ENCODE assay signal across 16 cellular contexts in genomic region chr16:85529489-85530369, GRCh38.
DNase-seq lines count a peak whose midpoint lies in the region; ATAC-seq and TF ChIP-seq lines count a peak whose summit lies in the region.
"Had no signal": no experiment of that assay in that cellular context is flagged by ENCODE, and none has a peak within 500 bp of the region (broad histone marks: within the 10 kb centered on the region; RNA-seq: fewer than 3 reads in every experiment).

No MANE protein-coding gene starts in this region.

- no peak overlapping the region for H3K4me3 ChIP-seq in heart right ventricle
- H3K4me3 ChIP-seq in retinal pigment epithelial cell (ENCODE audit: low read length): no peak overlapping the region
- H3K4me3 ChIP-seq: PC-9 had no signal

- H3K36me3 Mint-ChIP-seq in activated T-helper 1 cell treated with anti-CD3 and anti-CD28 coated beads, Interleukin-12 subunit alpha, Interleukin-12 subunit beta, Interleukin-2, Interleukin-4 antibody, amounts not matched to agents 30 ng/mL and 10 ng/mL and 1 ng/mL, durations not matched to agents 14 hours and 24 hours and 36 hours (ENCODE audit: low read depth): no peaks in the 10 kb centered on the region

- CTCF ChIA-PET in RWPE1 (lab: Yijun Ruan, JAX): interaction anchor here (0.6 to 2.5 kb wide), 8 partner anchors 9 to 333 kb away, joined by 3 to 18 read pairs (median 4); no protein-coding TSS in a partner anchor

- no peaks in the 10 kb centered on the region for H3K27me3 ChIP-seq in heart right ventricle

- DNase-seq in RWPE1 (ENCODE audit: low spot score): no peak
- DNase-seq in heart right ventricle: peak in 1 of 2 donors; percentile 25
- no peak for DNase-seq in retinal pigment epithelial cell (ENCODE audit: low read depth)
- DNase-seq in cerebellar cortex (ENCODE audit: low spot score): no peak
- no peak for DNase-seq in activated T-helper 1 cell treated with anti-CD3 and anti-CD28 coated beads, Interleukin-12 subunit alpha, Interleukin-12 subunit beta, Interleukin-2, Interleukin-4 antibody, amounts not matched to agents 30 ng/mL and 10 ng/mL and 1 ng/mL, durations not matched to agents 14 hours and 24 hours and 36 hours (ENCODE audit: low spot score)
- no peak for DNase-seq in T-helper 9 cell
- DNase-seq: activated naive CD4-positive, alpha-beta T cell treated with anti-CD3 and anti-CD28 coated beads, Interleukin-2, amount 50 U/mL, for 16 hours; cortex of kidney; foreskin fibroblast; GDM1; NCI-H774; nucleus accumbens; PC-9 had no signal

- no peak overlapping the region for H3K4me3 Mint-ChIP-seq in activated T-helper 1 cell treated with anti-CD3 and anti-CD28 coated beads, Interleukin-12 subunit alpha, Interleukin-12 subunit beta, Interleukin-2, Interleukin-4 antibody, amounts not matched to agents 30 ng/mL and 10 ng/mL and 1 ng/mL, durations not matched to agents 14 hours and 24 hours and 36 hours
- H3K4me3 Mint-ChIP-seq: activated CD4-positive, alpha-beta memory T cell treated with anti-CD3 and anti-CD28 coated beads, Interleukin-2, amount 10 ng/mL, durations not matched to agents 7 days and 5 days had no signal

- peak in 6 of 8 donors; percentile 4 to 57 (median 48) for ATAC-seq in heart right ventricle
- ATAC-seq in activated CD4-positive, CD25-positive, alpha-beta regulatory T cell treated with anti-CD3 and anti-CD28 coated beads, Interleukin-2, amount 50 U/mL, for 24 hours: no peak

- H3K27me3 Mint-ChIP-seq in activated T-helper 1 cell treated with anti-CD3 and anti-CD28 coated beads, Interleukin-12 subunit alpha, Interleukin-12 subunit beta, Interleukin-2, Interleukin-4 antibody, amounts not matched to agents 30 ng/mL and 10 ng/mL and 1 ng/mL, durations not matched to agents 14 hours and 24 hours and 36 hours (ENCODE audit: insufficient read depth): peaks cover 4% of the 10 kb centered on the region

- H3K27ac Mint-ChIP-seq in activated T-helper 1 cell treated with anti-CD3 and anti-CD28 coated beads, Interleukin-12 subunit alpha, Interleukin-12 subunit beta, Interleukin-2, Interleukin-4 antibody, amounts not matched to agents 30 ng/mL and 10 ng/mL and 1 ng/mL, durations not matched to agents 14 hours and 24 hours and 36 hours: no peak overlapping the region
- H3K27ac Mint-ChIP-seq: activated CD4-positive, alpha-beta memory T cell treated with anti-CD3 and anti-CD28 coated beads, Interleukin-2, amount 10 ng/mL, durations not matched to agents 7 days and 5 days had no signal

- TF ChIP-seq CTCF in GM12874 (IDR thresholded peaks at IDR 0.05; ENCODE audit: insufficient read depth, low read depth, low read length): 0 out of 2 replicates have a peak, but pooled peaks have one; percentile 10
- no peak for TF ChIP-seq CTCF in RWPE1 (conservative IDR thresholded peaks at IDR 0.05; ENCODE audit: low read depth)
- TF ChIP-seq CTCF in heart right ventricle (IDR thresholded peaks at IDR 0.05): peak in 1 of 9 donors; percentile 22
- peak; percentile 14 for TF ChIP-seq CTCF in retinal pigment epithelial cell (conservative IDR thresholded peaks at IDR 0.05; ENCODE audit: low read depth, low read length)

- no peaks in the 10 kb centered on the region for H3K4me1 Mint-ChIP-seq in activated T-helper 1 cell treated with anti-CD3 and anti-CD28 coated beads, Interleukin-12 subunit alpha, Interleukin-12 subunit beta, Interleukin-2, Interleukin-4 antibody, amounts not matched to agents 30 ng/mL and 10 ng/mL and 1 ng/mL, durations not matched to agents 14 hours and 24 hours and 36 hours (ENCODE audit: low read depth)
- H3K4me1 Mint-ChIP-seq: activated CD4-positive, alpha-beta memory T cell treated with anti-CD3 and anti-CD28 coated beads, Interleukin-2, amount 10 ng/mL, durations not matched to agents 7 days and 5 days had no signal

- no peaks in the 10 kb centered on the region for H3K36me3 ChIP-seq in heart right ventricle

- POLR2A ChIA-PET in RWPE1 (lab: Yijun Ruan, JAX; ENCODE audit: low non-redundant PET): no interaction called here

- 70 to 75% methylated on average over 20 of the region's 20 CpGs for WGBS in heart right ventricle, 2 donors

- peaks cover 12 to 51% (median 39%) of the 10 kb centered on the region in 9 donors for H3K4me1 ChIP-seq in heart right ventricle

- intact Hi-C loops in heart right ventricle (cut with DNase I): no loop called here
- intact Hi-C loops in activated T-helper 1 cell treated with anti-CD3 and anti-CD28 coated beads, Interleukin-12 subunit alpha, Interleukin-12 subunit beta, Interleukin-2, Interleukin-4 antibody, amounts not matched to agents 30 ng/mL and 10 ng/mL and 1 ng/mL, durations not matched to agents 14 hours and 24 hours and 36 hours (cut with micrococcal nuclease): loop anchor here (1.0 kb wide), 1 partner anchor 81 kb away; no protein-coding TSS in a partner anchor

- H3K9me3 Mint-ChIP-seq in activated T-helper 1 cell treated with anti-CD3 and anti-CD28 coated beads, Interleukin-12 subunit alpha, Interleukin-12 subunit beta, Interleukin-2, Interleukin-4 antibody, amounts not matched to agents 30 ng/mL and 10 ng/mL and 1 ng/mL, durations not matched to agents 14 hours and 24 hours and 36 hours: no peaks in the 10 kb centered on the region
- H3K9me3 Mint-ChIP-seq: activated CD4-positive, alpha-beta memory T cell treated with anti-CD3 and anti-CD28 coated beads, Interleukin-2, amount 10 ng/mL, durations not matched to agents 7 days and 5 days had no signal

- H3K27ac ChIP-seq in RWPE1 (peak overlapping the region; percentile 16), heart right ventricle (peak overlapping the region in 9 of 10 donors; percentile 6 to 87 (median 64))
- H3K27ac ChIP-seq: PC-9 had no signal

- no peaks in the 10 kb centered on the region for H3K9me3 ChIP-seq in heart right ventricle

Comparison
In these comparisons a context has a peak if more than half of its experiments do, and no peak if none do; other contexts are left out.
1. ATAC-seq: peak in heart right ventricle (6 of 8); none in activated CD4-positive, CD25-positive, alpha-beta regulatory T cell treated with anti-CD3 and anti-CD28 coated beads, Interleukin-2, amount 50 U/mL, for 24 hours (0 of 2).